Comparison of ENCODE assay signal across 11 cellular contexts in the genomic region with DNA sequence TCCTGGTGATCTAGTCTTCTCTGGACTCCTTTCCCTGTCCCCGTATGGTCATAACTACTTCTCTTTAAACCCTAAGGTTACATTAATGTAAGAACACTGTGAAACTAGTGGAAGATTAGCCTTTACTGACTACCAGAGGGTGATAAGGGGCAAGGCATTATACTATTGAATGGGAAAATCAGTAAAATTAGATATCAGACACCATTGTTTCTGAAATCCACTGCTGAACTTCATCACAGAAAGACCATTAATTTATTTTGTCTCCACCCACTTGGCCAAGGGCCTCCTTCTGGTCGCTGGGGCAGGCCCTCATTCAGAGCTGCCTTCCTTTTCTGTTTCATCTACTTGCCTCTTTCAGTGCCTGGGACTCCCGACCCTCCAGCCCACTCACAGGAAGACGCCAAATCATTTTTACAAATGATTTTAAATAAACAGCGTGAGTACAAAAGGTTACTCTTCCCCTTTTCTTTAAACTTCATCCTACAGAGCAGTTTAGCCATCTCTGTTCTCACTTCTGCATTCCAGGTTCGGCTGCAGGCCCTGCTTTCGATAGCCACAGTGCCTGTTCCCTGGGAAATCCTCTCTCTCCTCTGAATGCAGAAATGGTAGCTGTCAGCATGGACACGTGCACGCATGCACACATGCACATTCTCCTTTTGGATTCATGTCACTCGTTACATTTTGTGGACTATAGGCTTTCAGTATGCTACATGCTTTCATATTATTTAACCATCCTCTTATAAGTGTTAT.
DNase-seq lines count a peak whose midpoint lies in the region; ATAC-seq and TF ChIP-seq lines count a peak whose summit lies in the region.
"Had no signal": no experiment of that assay in that cellular context is flagged by ENCODE, and none has a peak within 500 bp of the region (broad histone marks: within the 10 kb centered on the region; RNA-seq: fewer than 3 reads in every experiment).

No MANE protein-coding gene starts in this region.

- peak; percentile 75 for ATAC-seq in GM18858 (IDR thresholded peaks at IDR 0.05; ENCODE audit: unreplicated experiment)
- peak; percentile 60 for ATAC-seq in HG02678 (IDR thresholded peaks at IDR 0.05; ENCODE audit: unreplicated experiment)
- ATAC-seq: left lobe of liver had no signal

- no peak overlapping the region for H3K4me3 Mint-ChIP-seq in neural crest cell
- H3K4me3 Mint-ChIP-seq: activated CD4-positive, alpha-beta T cell treated with anti-CD3 and anti-CD28 coated beads, Interleukin-2, amount 10 ng/mL, durations not matched to agents 24 days and 14 days had no signal

- H3K36me3 Mint-ChIP-seq in neural crest cell (ENCODE audit: low read depth): no peaks in the 10 kb centered on the region

- H3K9me3 Mint-ChIP-seq in neural crest cell: no peaks in the 10 kb centered on the region

- H3K27me3 Mint-ChIP-seq in neural crest cell (ENCODE audit: low read depth): no peaks in the 10 kb centered on the region

- H3K4me1 Mint-ChIP-seq in neural crest cell: peaks cover 21% of the 10 kb centered on the region

- peak overlapping the region; percentile 21 for H3K27ac Mint-ChIP-seq in neural crest cell (ENCODE audit: unreplicated experiment)
- H3K27ac Mint-ChIP-seq: activated CD4-positive, alpha-beta T cell treated with anti-CD3 and anti-CD28 coated beads, Interleukin-2, amount 10 ng/mL, durations not matched to agents 24 days and 14 days had no signal

- DNase-seq in NOMO-1 treated with dmso at 0.1 percent for 144 hours (lab: John Stamatoyannopoulos, UW; ENCODE audit: unreplicated experiment) (peak; percentile 76), neural crest cell (ENCODE audit: low read depth, low spot score) (no peak), NCI-H1417 (lab: John Stamatoyannopoulos, UW) (no peak), NK-92 (lab: John Stamatoyannopoulos, UW; ENCODE audit: unreplicated experiment) (no peak), inferior parietal cortex (ENCODE audit: extremely low spot score) (no peak)
- DNase-seq in stimulated activated CD4-positive, alpha-beta T cell treated with anti-CD3 and anti-CD28 coated beads, Interleukin-1b, Interleukin-23, amount 100 ng/mL, for 48 hours: no peak
- DNase-seq: activated CD4-positive, alpha-beta T cell treated with anti-CD3 and anti-CD28 coated beads, Interleukin-2, amount 10 ng/mL, durations not matched to agents 24 days and 14 days; amniotic stem cell had no signal

- TF ChIP-seq CTCF in neural crest cell (conservative IDR thresholded peaks at IDR 0.05): no peak
